Comparison of ENCODE assay signal across 1 cellular context in the genomic region with DNA sequence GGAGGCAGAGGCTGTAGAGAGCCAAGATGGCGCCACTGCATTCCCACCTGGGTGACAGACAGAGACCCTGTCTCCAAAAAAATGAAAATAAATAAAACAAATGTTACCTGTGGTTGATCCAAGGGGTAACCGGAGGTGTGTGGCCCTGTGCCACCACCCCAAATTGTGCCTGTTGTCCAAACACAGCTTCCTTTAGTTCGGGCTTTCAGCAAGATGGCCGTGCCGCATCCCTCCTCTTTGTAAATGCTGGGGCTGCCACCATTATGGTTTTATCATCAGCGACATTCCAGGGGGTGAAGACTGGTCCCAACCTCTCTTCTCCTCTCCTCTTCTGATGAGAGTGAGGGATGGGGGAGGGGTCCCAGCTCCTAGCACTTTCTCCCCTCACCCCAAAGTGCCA.
TF ChIP-seq lines count a peak whose summit lies in the region.

A gene with protein sequence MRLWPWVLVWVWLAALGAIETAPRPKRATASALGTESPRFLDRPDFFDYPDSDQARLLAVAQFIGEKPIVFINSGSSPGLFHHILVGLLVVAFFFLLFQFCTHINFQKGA (plus strand): TSS at position 312 of the 400 bp plus-strand sequence. CDS start 143 bp downstream, outside the sequence.

TF ChIP-seq in HCT116, 20 proteins besides CTCF, POLR2A, EP300 and RAD21 (continued from another document):
- TF ChIP-seq, protein P1, sequence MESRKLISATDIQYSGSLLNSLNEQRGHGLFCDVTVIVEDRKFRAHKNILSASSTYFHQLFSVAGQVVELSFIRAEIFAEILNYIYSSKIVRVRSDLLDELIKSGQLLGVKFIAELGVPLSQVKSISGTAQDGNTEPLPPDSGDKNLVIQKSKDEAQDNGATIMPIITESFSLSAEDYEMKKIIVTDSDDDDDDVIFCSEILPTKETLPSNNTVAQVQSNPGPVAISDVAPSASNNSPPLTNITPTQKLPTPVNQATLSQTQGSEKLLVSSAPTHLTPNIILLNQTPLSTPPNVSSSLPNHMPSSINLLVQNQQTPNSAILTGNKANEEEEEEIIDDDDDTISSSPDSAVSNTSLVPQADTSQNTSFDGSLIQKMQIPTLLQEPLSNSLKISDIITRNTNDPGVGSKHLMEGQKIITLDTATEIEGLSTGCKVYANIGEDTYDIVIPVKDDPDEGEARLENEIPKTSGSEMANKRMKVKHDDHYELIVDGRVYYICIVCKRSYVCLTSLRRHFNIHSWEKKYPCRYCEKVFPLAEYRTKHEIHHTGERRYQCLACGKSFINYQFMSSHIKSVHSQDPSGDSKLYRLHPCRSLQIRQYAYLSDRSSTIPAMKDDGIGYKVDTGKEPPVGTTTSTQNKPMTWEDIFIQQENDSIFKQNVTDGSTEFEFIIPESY (IDR thresholded peaks at IDR 0.05; ENCODE audit: extremely low read depth, insufficient replicate concordance, low read length) = no peak
- TF ChIP-seq SP1 (IDR thresholded peaks at IDR 0.05; ENCODE audit: low read depth) = no peak
- no peak for TF ChIP-seq EZH2phosphoT487 (IDR thresholded peaks at IDR 0.05; ENCODE audit: borderline replicate concordance)
- TF ChIP-seq MAX (IDR thresholded peaks at IDR 0.05) = no peak
- TF ChIP-seq SRF (IDR thresholded peaks at IDR 0.05; ENCODE audit: low read depth) = no peak
- no peak for TF ChIP-seq ELF1 (IDR thresholded peaks at IDR 0.05; ENCODE audit: borderline replicate concordance, low read depth)
TF ChIP-seq in HCT116: peak in this region for 0.
